Comparison of ENCODE assay signal across 9 cellular contexts in genomic region chr19:43087702-43088340, GRCh38. TPM values are rescaled to one million over a fixed set of nuclear protein-coding genes. Genes with fewer than 3 reads are reported as not detected.
A peak's percentile ranks its signal among the peaks of the same experiment; 100 is the strongest.
DNase-seq lines count a peak whose midpoint lies in the region; ATAC-seq, FAIRE-seq and TF ChIP-seq lines count a peak whose summit lies in the region.
"Not testable (repeated sequence)": the region's sequence is repeated elsewhere in the genome, so short reads cannot be mapped to it uniquely, and the experiment has no call there.
"Had no signal": no experiment of that assay in that cellular context is flagged by ENCODE, and none has a peak within 500 bp of the region (broad histone marks: within the 10 kb centered on the region; RNA-seq: fewer than 3 reads in every experiment).

No MANE protein-coding gene starts in this region.

- TF ChIP-seq POLR2A in gastrocnemius medialis (IDR thresholded peaks at IDR 0.05), result not testable (repeated sequence)

- not testable (repeated sequence) for H3K27me3 ChIP-seq in gastrocnemius medialis

- H3K4me3 ChIP-seq in GM12864 (ENCODE audit: low read depth, low read length); epithelial cell of esophagus (ENCODE audit: low read length); gastrocnemius medialis: not testable (repeated sequence)

- not testable (repeated sequence) for H3K27ac ChIP-seq in gastrocnemius medialis

- intact Hi-C loops in gastrocnemius medialis (cut with DNase I; ENCODE audit: low total_unique reads), result not testable (repeated sequence)

- peak; percentile 76 for FAIRE-seq in A204.1 (lab: Jason Lieb, UNC)

- H3K36me3 ChIP-seq in gastrocnemius medialis, result not testable (repeated sequence)

- H3K4me1 ChIP-seq in gastrocnemius medialis, result not testable (repeated sequence)

- in situ Hi-C loops in gastrocnemius medialis (cut with MboI; ENCODE audit: low sequenced_read_pairs in 4 of 4), result not testable (repeated sequence)

- not testable (repeated sequence) for ATAC-seq in gastrocnemius medialis

- DNase-seq in GM12864 (ENCODE audit: low read depth), result not testable (repeated sequence)
- DNase-seq in MV-4-11 (lab: John Stamatoyannopoulos, UW) (peak; percentile 32), RPMI7951 (ENCODE audit: low read depth) (peak; percentile 78), activated T-cell treated with anti-CD3 and anti-CD28 coated beads for 48 hours (ENCODE audit: low read depth) (peak; percentile 8), epithelial cell of esophagus (ENCODE audit: low read depth) (peak; percentile 65), left kidney (ENCODE audit: low read depth, low spot score) (peak; percentile 23), gastrocnemius medialis (peak in 1 of 2 donors; percentile 33)

- peak; percentile 56 for TF ChIP-seq CTCF in GM12864 (IDR thresholded peaks at IDR 0.05; ENCODE audit: low read depth, low read length, missing control alignments)
- peak; percentile 59 for TF ChIP-seq CTCF in epithelial cell of esophagus (IDR thresholded peaks at IDR 0.05; ENCODE audit: insufficient read depth, low read depth, low read length, missing control alignments)
- peak in 3 of 5 experiments; percentile 24 to 53 (median 32) for TF ChIP-seq CTCF in gastrocnemius medialis (IDR thresholded peaks at IDR 0.05 in 4 of 5, conservative IDR thresholded peaks at IDR 0.05 in 1 of 5)

- H3K9me3 ChIP-seq in gastrocnemius medialis, result not testable (repeated sequence)

RNA-seq across cellular contexts. Expression of gene PSG2, which starts 5.3 kb away (rescaled TPM):
- total RNA-seq in RPMI7951 (2014; rRNA removed; shearing (Covaris generic)), result not detected in 2 replicates
- total RNA-seq in gastrocnemius medialis, result not detected
- total RNA-seq: Right ventricle myocardium inferior had no signal
